ENCODE assay signal across 7 cellular contexts in genomic region chrX:135802687-135803086, GRCh38. TPM values are rescaled to one million over a fixed set of nuclear protein-coding genes. Genes with fewer than 3 reads are reported as not detected.
"Had no signal": no experiment of that assay in that cellular context is flagged by ENCODE, and none has a peak within 500 bp of the region (broad histone marks: within the 10 kb centered on the region; RNA-seq: fewer than 3 reads in every experiment).

Gene CT45A6 (minus strand): TSS chrX:135802787. CDS start chrX:135798993, 3,794 bp downstream.

RNA-seq across cellular contexts. Expression of gene CT45A6, which starts in this region (rescaled TPM):
- total RNA-seq: GM23248, GM23338, H1, H4, H7, H9, HFFc6 had no signal
